ENCODE assay signal across 8 cellular contexts in the genomic region with DNA sequence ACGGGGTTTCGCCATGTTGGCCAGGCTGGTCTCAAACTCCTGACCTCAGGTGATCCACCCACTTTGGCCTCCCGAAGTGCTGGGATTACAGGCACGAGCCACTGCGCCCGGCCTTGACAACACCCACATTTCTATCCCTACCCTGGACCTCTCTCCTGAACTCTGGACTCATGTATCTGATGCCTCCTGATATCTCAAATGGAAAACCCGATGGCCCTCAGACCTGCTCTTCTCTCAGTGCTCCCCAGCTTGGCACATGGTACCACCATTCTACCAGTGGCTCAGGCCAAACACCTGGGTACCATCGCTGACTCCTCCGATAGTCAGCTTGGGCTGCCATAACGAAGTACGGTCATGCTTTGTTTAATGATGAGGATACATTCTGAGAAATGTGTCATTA. TPM values are rescaled to one million over a fixed set of nuclear protein-coding genes. Genes with fewer than 3 reads are reported as not detected.
"Had no signal": no experiment of that assay in that cellular context is flagged by ENCODE, and none has a peak within 500 bp of the region (broad histone marks: within the 10 kb centered on the region; RNA-seq: fewer than 3 reads in every experiment).

No MANE protein-coding gene starts in this region.

- FAIRE-seq: HTR-8/SVneo had no signal

- H3K27ac ChIP-seq: KMS-11 had no signal

- H3K9me3 ChIP-seq: HAP-1 had no signal

- H3K4me3 ChIP-seq: HAP-1 had no signal

- H3K9ac ChIP-seq: KMS-11 had no signal

- DNase-seq: GOT3, KBM-7 had no signal

- H3K36me3 ChIP-seq: HAP-1 had no signal

- H3K4me2 ChIP-seq: KMS-11 had no signal

RNA-seq across cellular contexts. Expression of a gene that starts 8.5 kb away (rescaled TPM):
- total RNA-seq: HFFc6, HT-29 had no signal
- polyA plus RNA-seq: IgD-negative memory B cell had no signal
